10 cellular contexts compared by ENCODE assay signal in the genomic region with DNA sequence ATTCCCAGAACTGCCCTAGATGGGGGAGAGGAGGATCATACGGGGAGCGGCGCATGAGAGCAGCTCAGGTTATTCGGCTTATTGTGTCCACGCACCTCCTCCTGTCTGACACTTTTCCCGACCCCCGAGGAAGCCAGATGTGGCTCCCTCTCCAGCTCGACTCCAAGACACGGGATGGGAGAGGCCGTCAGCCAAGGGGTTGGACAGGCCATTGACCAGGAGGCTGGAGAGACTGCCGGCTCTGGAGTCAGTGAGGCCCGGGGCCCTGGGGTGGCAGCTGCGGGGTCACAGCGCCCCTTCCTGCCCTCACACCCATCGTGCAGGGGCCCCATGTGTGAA. TPM values are rescaled to one million over a fixed set of nuclear protein-coding genes. Genes with fewer than 3 reads are reported as not detected.
A peak's percentile ranks its signal among the peaks of the same experiment; 100 is the strongest.
DNase-seq lines count a peak whose midpoint lies in the region; ATAC-seq and TF ChIP-seq lines count a peak whose summit lies in the region.
"Had no signal": no experiment of that assay in that cellular context is flagged by ENCODE, and none has a peak within 500 bp of the region (broad histone marks: within the 10 kb centered on the region; RNA-seq: fewer than 3 reads in every experiment).

No MANE protein-coding gene starts in this region.

- no peak overlapping the region for H2BK12ac ChIP-seq in H9 (ENCODE audit: insufficient read length, low read depth, low read length)

- no peak overlapping the region for H3K56ac ChIP-seq in H9 (ENCODE audit: insufficient read length, low read depth, low read length)

- peaks cover 24 to 28% (median 27%) of the 10 kb centered on the region in 3 experiments for H3K36me3 Mint-ChIP-seq in H9 (ENCODE audit: insufficient read depth in 1 of 3, low read depth in 3 of 3)
- H3K36me3 Mint-ChIP-seq in stimulated activated memory B cell treated with anti-CD40 and anti-IgM and Interleukin-4, amounts not matched to agents 10 μg/mL and 1 μg/mL and 100 μg/mL, for 72 hours, result no peaks in the 10 kb centered on the region

- TF ChIP-seq CTCF in H9 (conservative IDR thresholded peaks at IDR 0.05), result peak; percentile 3; the same call in 1 of the 3 replicates

- H4K20me1 ChIP-seq in H9 (ENCODE audit: control insufficient read depth, insufficient read depth, insufficient read length), result no peaks in the 10 kb centered on the region

- no peak overlapping the region for H3K18ac ChIP-seq in H9 (ENCODE audit: insufficient read length, low read depth, low read length)

- H2AFZ ChIP-seq in H9 (ENCODE audit: low read length), result no peak overlapping the region

- H3K4me1 ChIP-seq in H9 (ENCODE audit: insufficient read depth, low read length), result no peaks in the 10 kb centered on the region
- H3K4me1 ChIP-seq in iPS-18a (ENCODE audit: control insufficient read depth, low read depth, low read length), result peaks cover 12% of the 10 kb centered on the region

- H3K9me3 ChIP-seq in H9 (ENCODE audit: control insufficient read depth, low read depth, low read length) (no peaks in the 10 kb centered on the region), iPS-18a (ENCODE audit: control insufficient read depth, low read depth, low read length) (no peaks in the 10 kb centered on the region)

- peaks cover 12% of the 10 kb centered on the region for H3K23me2 ChIP-seq in H9 (ENCODE audit: insufficient read length, low read depth, low read length, poor library complexity, severe bottlenecking)

- no peak overlapping the region for H2BK120ac ChIP-seq in H9 (ENCODE audit: low read depth, low read length, poor library complexity, severe bottlenecking)

- H4K91ac ChIP-seq in H9 (ENCODE audit: insufficient read length, low read depth, low read length), result no peak overlapping the region

- peak overlapping the region; percentile 71 for H3K4me3 ChIP-seq in iPS-18a (ENCODE audit: low read length)
- H3K4me3 ChIP-seq: SK-N-MC had no signal

- no peak overlapping the region for H3T11ph ChIP-seq in H9 (ENCODE audit: low read length)

- DNase-seq in H9 (no peak), NCI-H2227 (lab: John Stamatoyannopoulos, UW; ENCODE audit: unreplicated experiment) (no peak), NCI-H2227 treated with DMSO at 0.1 percent for 48 hours (lab: John Stamatoyannopoulos, UW) (no peak), NCI-H226 (no peak)

- peak overlapping the region; percentile 97 to 98; a peak in 4 of 5 replicates for H3K4me3 Mint-ChIP-seq in H9
- peak overlapping the region; percentile 77 for H3K4me3 Mint-ChIP-seq in stimulated activated memory B cell treated with anti-CD40 and anti-IgM and Interleukin-4, amounts not matched to agents 10 μg/mL and 1 μg/mL and 100 μg/mL, for 72 hours

- H3K23ac ChIP-seq in H9 (ENCODE audit: insufficient read length, low read depth, low read length), result no peak overlapping the region

- H3K4me1 Mint-ChIP-seq in H9, result peaks cover 22 to 40% of the 10 kb centered on the region in 2 experiments
- H3K4me1 Mint-ChIP-seq in stimulated activated memory B cell treated with anti-CD40 and anti-IgM and Interleukin-4, amounts not matched to agents 10 μg/mL and 1 μg/mL and 100 μg/mL, for 72 hours, result peaks cover 17% of the 10 kb centered on the region

- H3K27me3 ChIP-seq in H9 (ENCODE audit: insufficient read depth, low read length), result no peaks in the 10 kb centered on the region; the same call in 1 of the 2 replicates
- H3K27me3 ChIP-seq in iPS-18a (ENCODE audit: control insufficient read depth, insufficient read depth, low read length), result peaks cover 12% of the 10 kb centered on the region

- no peaks in the 10 kb centered on the region for H3K79me1 ChIP-seq in H9 (ENCODE audit: insufficient read depth, low read depth, low read length, poor library complexity, severe bottlenecking)

- H3K4ac ChIP-seq in H9 (ENCODE audit: low read depth, low read length), result no peak overlapping the region

- no peak overlapping the region for H3K14ac ChIP-seq in H9 (ENCODE audit: insufficient read depth, low read length)

- ATAC-seq in SK-N-SH treated with all-trans-retinoic acid at 6 μM for 48 hours (peak; percentile 5; the same call in 2 of the 3 replicates), HG03460 (IDR thresholded peaks at IDR 0.05; ENCODE audit: unreplicated experiment) (no peak)
- no peak for ATAC-seq in stimulated activated memory B cell treated with anti-CD40 and anti-IgM and Interleukin-4, amounts not matched to agents 10 μg/mL and 1 μg/mL and 100 μg/mL, for 72 hours

- H3K27ac Mint-ChIP-seq in H9, result peak overlapping the region in 1 of 3 experiments; percentile 99; a peak in 1 of 7 replicates
- peak overlapping the region; percentile 63 for H3K27ac Mint-ChIP-seq in stimulated activated memory B cell treated with anti-CD40 and anti-IgM and Interleukin-4, amounts not matched to agents 10 μg/mL and 1 μg/mL and 100 μg/mL, for 72 hours

- no peak overlapping the region for H2BK15ac ChIP-seq in H9 (ENCODE audit: low read depth, low read length)

- H3K36me3 ChIP-seq in iPS-18a (ENCODE audit: control insufficient read depth, low read depth, low read length), result peaks cover 29% of the 10 kb centered on the region

- peaks cover 26% of the 10 kb centered on the region for H3K27me3 Mint-ChIP-seq in H9 (ENCODE audit: low read depth)
- peaks cover 70% of the 10 kb centered on the region for H3K27me3 Mint-ChIP-seq in stimulated activated memory B cell treated with anti-CD40 and anti-IgM and Interleukin-4, amounts not matched to agents 10 μg/mL and 1 μg/mL and 100 μg/mL, for 72 hours

- no peak overlapping the region for H2AK5ac ChIP-seq in H9 (ENCODE audit: insufficient read length, low read length)

- H4K5ac ChIP-seq in H9 (ENCODE audit: insufficient read length, low read depth, low read length), result no peak overlapping the region

- no peaks in the 10 kb centered on the region for H3K9me3 Mint-ChIP-seq in H9
- no peaks in the 10 kb centered on the region for H3K9me3 Mint-ChIP-seq in stimulated activated memory B cell treated with anti-CD40 and anti-IgM and Interleukin-4, amounts not matched to agents 10 μg/mL and 1 μg/mL and 100 μg/mL, for 72 hours

- peak overlapping the region; percentile 94 for H3K4me2 ChIP-seq in H9 (ENCODE audit: insufficient read depth, insufficient read length, low read length)

- H2BK5ac ChIP-seq in H9 (ENCODE audit: insufficient read length, low read length), result no peak overlapping the region

- H2BK20ac ChIP-seq in H9 (ENCODE audit: low read depth, low read length, poor library complexity, severe bottlenecking), result no peak overlapping the region

- H3K9ac ChIP-seq in H9 (ENCODE audit: extremely low read depth, insufficient read length, low read length) (no peak overlapping the region), iPS-18a (ENCODE audit: low read length) (no peak overlapping the region)

- no peak overlapping the region for H4K8ac ChIP-seq in H9 (replicated peaks; ENCODE audit: insufficient read length, low read depth, low read length)

- no CpG with 5 or more reads among the region's 15 CpGs for WGBS in H9 (ENCODE audit: extremely low coverage, insufficient read length, low lambda C conversion rate)

- H3K79me2 ChIP-seq in H9 (ENCODE audit: insufficient read depth, low read length), result peaks cover 4% of the 10 kb centered on the region; the same call in 1 of the 2 replicates

- no peak overlapping the region for H3K27ac ChIP-seq in H9 (ENCODE audit: insufficient read length, low read depth, low read length)
- H3K27ac ChIP-seq in iPS-18a (ENCODE audit: low read length), result no peak overlapping the region
- H3K27ac ChIP-seq: SK-N-MC had no signal

TF ChIP-seq in SK-N-SH treated with all-trans-retinoic acid at 6 μM for 48 hours, 23 proteins besides CTCF, POLR2A, EP300 and RAD21 (continues in another document):
- TF ChIP-seq, protein P1, sequence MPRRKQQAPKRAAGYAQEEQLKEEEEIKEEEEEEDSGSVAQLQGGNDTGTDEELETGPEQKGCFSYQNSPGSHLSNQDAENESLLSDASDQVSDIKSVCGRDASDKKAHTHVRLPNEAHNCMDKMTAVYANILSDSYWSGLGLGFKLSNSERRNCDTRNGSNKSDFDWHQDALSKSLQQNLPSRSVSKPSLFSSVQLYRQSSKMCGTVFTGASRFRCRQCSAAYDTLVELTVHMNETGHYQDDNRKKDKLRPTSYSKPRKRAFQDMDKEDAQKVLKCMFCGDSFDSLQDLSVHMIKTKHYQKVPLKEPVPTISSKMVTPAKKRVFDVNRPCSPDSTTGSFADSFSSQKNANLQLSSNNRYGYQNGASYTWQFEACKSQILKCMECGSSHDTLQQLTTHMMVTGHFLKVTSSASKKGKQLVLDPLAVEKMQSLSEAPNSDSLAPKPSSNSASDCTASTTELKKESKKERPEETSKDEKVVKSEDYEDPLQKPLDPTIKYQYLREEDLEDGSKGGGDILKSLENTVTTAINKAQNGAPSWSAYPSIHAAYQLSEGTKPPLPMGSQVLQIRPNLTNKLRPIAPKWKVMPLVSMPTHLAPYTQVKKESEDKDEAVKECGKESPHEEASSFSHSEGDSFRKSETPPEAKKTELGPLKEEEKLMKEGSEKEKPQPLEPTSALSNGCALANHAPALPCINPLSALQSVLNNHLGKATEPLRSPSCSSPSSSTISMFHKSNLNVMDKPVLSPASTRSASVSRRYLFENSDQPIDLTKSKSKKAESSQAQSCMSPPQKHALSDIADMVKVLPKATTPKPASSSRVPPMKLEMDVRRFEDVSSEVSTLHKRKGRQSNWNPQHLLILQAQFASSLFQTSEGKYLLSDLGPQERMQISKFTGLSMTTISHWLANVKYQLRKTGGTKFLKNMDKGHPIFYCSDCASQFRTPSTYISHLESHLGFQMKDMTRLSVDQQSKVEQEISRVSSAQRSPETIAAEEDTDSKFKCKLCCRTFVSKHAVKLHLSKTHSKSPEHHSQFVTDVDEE (CRISPR knock-in tag; IDR thresholded peaks at IDR 0.05), result no peak
- TF ChIP-seq ZNF8 (CRISPR knock-in tag; IDR thresholded peaks at IDR 0.05), result no peak
- TF ChIP-seq GLIS3 (CRISPR knock-in tag; IDR thresholded peaks at IDR 0.05), result no peak
- no peak for TF ChIP-seq BACH2 (CRISPR knock-in tag; IDR thresholded peaks at IDR 0.05; ENCODE audit: borderline replicate concordance)
- TF ChIP-seq ESRRG (CRISPR knock-in tag; IDR thresholded peaks at IDR 0.05), result no peak
- TF ChIP-seq ZFP30 (CRISPR knock-in tag; IDR thresholded peaks at IDR 0.05), result no peak
- no peak for TF ChIP-seq TOX (CRISPR knock-in tag; IDR thresholded peaks at IDR 0.05; ENCODE audit: borderline replicate concordance)

RNA-seq across cellular contexts. Expression of a gene that starts 2.9 kb away (rescaled TPM):
- 267 and 278 TPM in 2 replicates for total RNA-seq in H9 (2021)

RNA-seq across cellular contexts. Expression of a gene that starts 17.5 kb away (rescaled TPM):
- 0.15 and 0.24 TPM in 2 replicates for total RNA-seq in H9 (2021)

RNA-seq across cellular contexts. Expression of a gene that starts 20.3 kb away (rescaled TPM):
- 0.87 and 1.3 TPM in 2 replicates for total RNA-seq in H9 (2021)
- total RNA-seq: omental fat pad had no signal

RNA-seq across cellular contexts. Expression of a gene that starts 22.7 kb away (rescaled TPM):
- total RNA-seq in H9 (2021), result not detected in 2 replicates
- total RNA-seq: omental fat pad had no signal

RNA-seq across cellular contexts. Expression of a gene that starts 34.8 kb away (rescaled TPM):
- total RNA-seq in H9 (2021), result 125 and 128 TPM in 2 replicates
